Comparison of ENCODE assay signal across 19 cellular contexts in the genomic region with DNA sequence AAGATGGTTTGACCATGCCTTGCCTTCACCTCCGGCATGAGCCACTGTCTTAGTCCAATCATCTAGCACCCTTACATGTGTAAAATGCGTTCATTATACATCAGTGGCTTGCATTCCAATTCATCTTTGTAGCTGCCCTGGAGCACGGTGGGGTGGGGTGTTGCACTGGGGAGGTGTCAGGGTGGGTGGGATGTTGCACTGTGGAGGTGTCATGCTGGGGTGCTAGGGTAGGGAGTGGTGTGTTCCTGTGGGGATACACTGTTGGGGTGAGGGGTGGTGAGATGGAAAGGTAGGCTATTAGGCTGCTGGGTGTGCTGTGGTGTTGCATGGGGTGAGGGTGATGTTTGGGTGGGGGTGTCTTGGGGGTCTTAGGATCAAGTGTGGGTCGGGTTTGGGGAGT. TPM values are rescaled to one million over a fixed set of nuclear protein-coding genes. Genes with fewer than 3 reads are reported as not detected.
A peak's percentile ranks its signal among the peaks of the same experiment; 100 is the strongest.
DNase-seq lines count a peak whose midpoint lies in the region; ATAC-seq and TF ChIP-seq lines count a peak whose summit lies in the region.
"Had no signal": no experiment of that assay in that cellular context is flagged by ENCODE, and none has a peak within 500 bp of the region (broad histone marks: within the 10 kb centered on the region; RNA-seq: fewer than 3 reads in every experiment).

No MANE protein-coding gene starts in this region.

- no peak overlapping the region for H3K14ac ChIP-seq in neuronal stem cell (ENCODE audit: low read length)
- no peak overlapping the region for H3K14ac ChIP-seq in trophoblast cell (ENCODE audit: low read length)

- H3K36me3 ChIP-seq in neuronal stem cell (replicated peaks in 1 of 2; ENCODE audit: control insufficient read depth in 2 of 2, insufficient read depth in 2 of 2, low read length in 2 of 2): no peaks in the 10 kb centered on the region
- H3K36me3 ChIP-seq in PC-3 (ENCODE audit: low read depth, low read length): no peaks in the 10 kb centered on the region
- H3K36me3 ChIP-seq in trophoblast cell (ENCODE audit: control insufficient read depth in 1 of 2, insufficient read depth in 2 of 2, low read length in 2 of 2): no peaks in the 10 kb centered on the region
- H3K36me3 ChIP-seq: transverse colon had no signal

- H3K79me2 ChIP-seq in PC-3 (ENCODE audit: low read length) (no peaks in the 10 kb centered on the region), trophoblast cell (ENCODE audit: control insufficient read depth, insufficient read depth, low read length, poor library complexity) (no peaks in the 10 kb centered on the region)
- H3K79me2 ChIP-seq: hepatocyte had no signal

- no peaks in the 10 kb centered on the region for H3F3A ChIP-seq in PC-3 (ENCODE audit: low read length, unreplicated experiment)

- BruUV-seq in PC-3 (replicated peaks; lab: Mats Ljungman, UMichigan): no TSS peak

- peak overlapping the region; percentile 62 for H3K27ac Mint-ChIP-seq in T-helper 2 cell treated with Interferon-gamma antibody and Interleukin-4, amounts not matched to agents 5 μg/mL and 100 μg/mL, for 36 hours
- peak overlapping the region; percentile 6 to 99 for H3K27ac Mint-ChIP-seq in activated naive CD4-positive, alpha-beta T cell treated with anti-CD3 and anti-CD28 coated beads, Interleukin-2, amount 50 U/mL, for 72 hours
- H3K27ac Mint-ChIP-seq: brain had no signal

- H3K4ac ChIP-seq in neuronal stem cell (ENCODE audit: low read length) (no peak overlapping the region), trophoblast cell (ENCODE audit: low read depth, low read length) (no peak overlapping the region)

- no peaks in the 10 kb centered on the region for H3K4me1 ChIP-seq in neuronal stem cell (ENCODE audit: control insufficient read depth in 2 of 2, insufficient read depth in 1 of 2, low read depth in 1 of 2, low read length in 2 of 2)
- no peaks in the 10 kb centered on the region for H3K4me1 ChIP-seq in PC-3 (ENCODE audit: insufficient read depth, low read length)
- no peaks in the 10 kb centered on the region for H3K4me1 ChIP-seq in trophoblast cell (ENCODE audit: control insufficient read depth in 1 of 2, insufficient read depth in 2 of 2, low read length in 2 of 2)
- H3K4me1 ChIP-seq: right atrium auricular region had no signal

- POLR2A ChIA-PET in PC-3 (lab: Charles Lee; ENCODE audit: unreplicated experiment): no interaction called here

- peaks cover 79% of the 10 kb centered on the region for H3K36me3 Mint-ChIP-seq in T-helper 2 cell treated with Interferon-gamma antibody and Interleukin-4, amounts not matched to agents 5 μg/mL and 100 μg/mL, for 36 hours (ENCODE audit: low read depth)
- H3K36me3 Mint-ChIP-seq in activated naive CD4-positive, alpha-beta T cell treated with anti-CD3 and anti-CD28 coated beads, Interleukin-2, amount 50 U/mL, for 72 hours: peaks cover 44 to 74% of the 10 kb centered on the region in 2 donors
- H3K36me3 Mint-ChIP-seq: brain had no signal

- H3K4me3 ChIP-seq in HL-60 (replicated peaks; ENCODE audit: insufficient read depth, low read length) (no peak overlapping the region), neuronal stem cell (ENCODE audit: low read length in 2 of 2) (no peak overlapping the region), PC-3 (ENCODE audit: low read length) (no peak overlapping the region), trophoblast cell (ENCODE audit: low read depth, low read length) (no peak overlapping the region)
- H3K4me3 ChIP-seq: hepatocyte, lower lobe of right lung, right atrium auricular region, transverse colon had no signal

- H3K27me3 ChIP-seq in HL-60 (ENCODE audit: insufficient read depth, poor library complexity, severe bottlenecking) (no peaks in the 10 kb centered on the region), neuronal stem cell (ENCODE audit: control insufficient read depth in 3 of 3, insufficient read depth in 3 of 3, low read depth in 1 of 3, low read length in 3 of 3) (peaks cover 0 to 37% (median 0%) of the 10 kb centered on the region in 3 experiments), PC-3 (ENCODE audit: low read length) (no peaks in the 10 kb centered on the region), trophoblast cell (ENCODE audit: insufficient read depth, low read length) (no peaks in the 10 kb centered on the region)
- H3K27me3 ChIP-seq: hepatocyte, right atrium auricular region, transverse colon had no signal

- H3K18ac ChIP-seq in neuronal stem cell (ENCODE audit: low read length): no peak overlapping the region
- no peak overlapping the region for H3K18ac ChIP-seq in trophoblast cell (ENCODE audit: low read length)

- H3K9me3 ChIP-seq in neuronal stem cell (replicated peaks in 1 of 2; ENCODE audit: control insufficient read depth in 2 of 2, insufficient read depth in 1 of 2, low read depth in 1 of 2, low read length in 2 of 2): peaks cover 2 to 4% of the 10 kb centered on the region in 2 donors
- no peaks in the 10 kb centered on the region for H3K9me3 ChIP-seq in PC-3 (ENCODE audit: low read length)
- H3K9me3 ChIP-seq in trophoblast cell (ENCODE audit: insufficient read depth, low read depth, low read length): peaks cover 7% of the 10 kb centered on the region
- H3K9me3 ChIP-seq: lower lobe of right lung, right atrium auricular region, transverse colon had no signal

- H4K20me1 ChIP-seq in PC-3 (ENCODE audit: low read length): no peaks in the 10 kb centered on the region

- H4K12ac ChIP-seq in trophoblast cell (ENCODE audit: low read depth, low read length): no peak overlapping the region

- no peak overlapping the region for H2BK15ac ChIP-seq in neuronal stem cell (ENCODE audit: low read length)

- H3K27ac ChIP-seq in HL-60 (replicated peaks) (peak overlapping the region; percentile 95), neuronal stem cell (replicated peaks; ENCODE audit: low read length) (no peak overlapping the region), PC-3 (ENCODE audit: low read length) (no peak overlapping the region), trophoblast cell (ENCODE audit: low read depth, low read length) (no peak overlapping the region)
- H3K27ac ChIP-seq: hepatocyte, lower lobe of right lung, right atrium auricular region, transverse colon had no signal

- H3K9me3 Mint-ChIP-seq in T-helper 2 cell treated with Interferon-gamma antibody and Interleukin-4, amounts not matched to agents 5 μg/mL and 100 μg/mL, for 36 hours: no peaks in the 10 kb centered on the region
- no peaks in the 10 kb centered on the region for H3K9me3 Mint-ChIP-seq in activated naive CD4-positive, alpha-beta T cell treated with anti-CD3 and anti-CD28 coated beads, Interleukin-2, amount 50 U/mL, for 72 hours

- H3K79me1 ChIP-seq in neuronal stem cell (ENCODE audit: low read depth, low read length) (no peaks in the 10 kb centered on the region), trophoblast cell (ENCODE audit: low read length) (no peaks in the 10 kb centered on the region)

- H3K9me2 ChIP-seq in PC-3 (replicated peaks; ENCODE audit: low read length): no peaks in the 10 kb centered on the region

- H3K23ac ChIP-seq in neuronal stem cell (ENCODE audit: low read depth, low read length, poor library complexity) (no peak overlapping the region), trophoblast cell (ENCODE audit: low read length) (no peak overlapping the region)

- TF ChIP-seq CTCF in HL-60 (IDR thresholded peaks at IDR 0.05; ENCODE audit: insufficient read depth, low read length): no peak
- no peak for TF ChIP-seq CTCF in PC-3 (conservative IDR thresholded peaks at IDR 0.05; ENCODE audit: low read depth, low read length)

- H3K9ac ChIP-seq in neuronal stem cell (ENCODE audit: low read depth, low read length, poor library complexity) (peak overlapping the region; percentile 2), PC-3 (ENCODE audit: low read length) (no peak overlapping the region), trophoblast cell (ENCODE audit: low read length) (no peak overlapping the region)

- H4K91ac ChIP-seq in neuronal stem cell (ENCODE audit: low read depth, low read length, poor library complexity) (no peak overlapping the region), trophoblast cell (ENCODE audit: low read depth, low read length) (no peak overlapping the region)

- DNase-seq in T-helper 2 cell treated with Interferon-gamma antibody and Interleukin-4, amounts not matched to agents 5 μg/mL and 100 μg/mL, for 36 hours (ENCODE audit: low spot score): no peak
- no peak for DNase-seq in T-helper 2 cell
- DNase-seq in HL-60 (ENCODE audit: low read depth in 1 of 2, low spot score in 1 of 2): no peak
- DNase-seq in activated naive CD4-positive, alpha-beta T cell treated with anti-CD3 and anti-CD28 coated beads, Interleukin-2, amount 50 U/mL, for 72 hours (ENCODE audit: low spot score in 2 of 2): no peak
- DNase-seq in neuronal stem cell (ENCODE audit: low spot score): no peak
- DNase-seq in DMS 273 treated with DMSO at 0.1 percent for 48 hours (lab: John Stamatoyannopoulos, UW): no peak
- DNase-seq in PC-3: no peak
- DNase-seq in trophoblast cell: no peak
- DNase-seq: 8988T, activated gamma-delta T cell treated with Interleukin-2 at 50 U/mL for 16 hours, cortex of kidney, GF-D8, lower lobe of right lung, NCI-H1417 treated with DMSO at 0.1 percent for 48 hours, NCI-H526, transverse colon had no signal

- intact Hi-C loops in PC-3 (cut with micrococcal nuclease): no loop called here

- H3K4me2 ChIP-seq in neuronal stem cell (ENCODE audit: insufficient read depth, low read length, poor library complexity, severe bottlenecking) (no peak overlapping the region), PC-3 (ENCODE audit: low read length) (no peak overlapping the region), trophoblast cell (ENCODE audit: low read length) (no peak overlapping the region)
- H3K4me2 ChIP-seq: hepatocyte had no signal

- H2BK12ac ChIP-seq in neuronal stem cell (ENCODE audit: low read length): no peak overlapping the region
- H2BK12ac ChIP-seq in trophoblast cell (ENCODE audit: low read length): no peak overlapping the region

- H3K4me3 Mint-ChIP-seq in T-helper 2 cell treated with Interferon-gamma antibody and Interleukin-4, amounts not matched to agents 5 μg/mL and 100 μg/mL, for 36 hours: no peak overlapping the region
- H3K4me3 Mint-ChIP-seq: brain had no signal

- ATAC-seq in activated naive CD4-positive, alpha-beta T cell treated with anti-CD3 and anti-CD28 coated beads, Interleukin-2, amount 50 U/mL, for 72 hours: no peak
- ATAC-seq in PC-3: no peak
- ATAC-seq: lower lobe of right lung had no signal

- CTCF ChIA-PET in PC-3 (lab: Charles Lee): no interaction called here

- H4K8ac ChIP-seq in neuronal stem cell (ENCODE audit: low read depth, low read length): no peak overlapping the region
- H4K8ac ChIP-seq in trophoblast cell (ENCODE audit: low read depth, low read length): no peak overlapping the region

- H3K4me1 Mint-ChIP-seq in T-helper 2 cell treated with Interferon-gamma antibody and Interleukin-4, amounts not matched to agents 5 μg/mL and 100 μg/mL, for 36 hours (ENCODE audit: low read depth): peaks cover 46% of the 10 kb centered on the region
- H3K4me1 Mint-ChIP-seq: brain had no signal

- H2BK120ac ChIP-seq in neuronal stem cell (ENCODE audit: low read depth, low read length): no peak overlapping the region
- no peak overlapping the region for H2BK120ac ChIP-seq in trophoblast cell (ENCODE audit: insufficient read depth, low read length, poor library complexity)

- H3K27me3 Mint-ChIP-seq in T-helper 2 cell treated with Interferon-gamma antibody and Interleukin-4, amounts not matched to agents 5 μg/mL and 100 μg/mL, for 36 hours (ENCODE audit: low read depth): no peaks in the 10 kb centered on the region

- WGBS in neuronal stem cell (ENCODE audit: extremely low coverage in 2 of 2, insufficient read length in 2 of 2, insufficient replicate concordance in 1 of 2), 2 donors: no CpG with 5 or more reads among the region's 4 CpGs
- WGBS in trophoblast cell (ENCODE audit: extremely low coverage, insufficient coverage, insufficient read length): 100% methylated on average over 1 of the region's 4 CpGs

- H2BK5ac ChIP-seq in neuronal stem cell (ENCODE audit: low read length) (no peak overlapping the region), trophoblast cell (ENCODE audit: low read depth, low read length, poor library complexity) (no peak overlapping the region)

- H2AK5ac ChIP-seq in neuronal stem cell (ENCODE audit: low read depth, low read length) (no peak overlapping the region), trophoblast cell (ENCODE audit: low read length) (no peak overlapping the region)

- no peak overlapping the region for H2AFZ ChIP-seq in neuronal stem cell (ENCODE audit: low read length)
- H2AFZ ChIP-seq in PC-3 (ENCODE audit: low read length): no peak overlapping the region
- H2AFZ ChIP-seq in trophoblast cell (ENCODE audit: insufficient read depth, low read length, poor library complexity): no peak overlapping the region
- H2AFZ ChIP-seq: hepatocyte had no signal

RNA-seq across cellular contexts. Expression of gene NLRC5, which starts 47.0 kb away (rescaled TPM):
- total RNA-seq in activated naive CD4-positive, alpha-beta T cell treated with anti-CD3 and anti-CD28 coated beads, Interleukin-2, amount 50 U/mL, for 72 hours: 100 to 1,000 TPM; 231 to 254 TPM
- 0.06 TPM for polyA plus RNA-seq in neuronal stem cell (2013, experiment 1 of 2)
- polyA plus RNA-seq in neuronal stem cell (2013, experiment 2 of 2): 0.39 TPM
- 0.98 and 4.4 TPM in 2 replicates for total RNA-seq in PC-3 (2014; rRNA removed)
- 0.08 and 0.11 TPM in 2 replicates for polyA plus RNA-seq in trophoblast cell (2013)

RNA-seq across cellular contexts. Expression of gene CPNE2, which starts 56.1 kb away (rescaled TPM):
- total RNA-seq in activated naive CD4-positive, alpha-beta T cell treated with anti-CD3 and anti-CD28 coated beads, Interleukin-2, amount 50 U/mL, for 72 hours: 10 to 100 TPM in 1 of 2 donors, 1 to 10 TPM in 1; 5.1 to 11.5 TPM
- 60.5 TPM for polyA plus RNA-seq in neuronal stem cell (2013, experiment 1 of 2)
- polyA plus RNA-seq in neuronal stem cell (2013, experiment 2 of 2): 61.7 TPM
- 14.5 and 18.1 TPM in 2 replicates for total RNA-seq in PC-3 (2014; rRNA removed)
- polyA plus RNA-seq in trophoblast cell (2013): 76.8 and 79.1 TPM in 2 replicates

Comparison
In these comparisons a context has a peak if more than half of its experiments do, and no peak if none do; other contexts are left out.
1. RNA of gene NLRC5, which starts 47.0 kb away (total RNA-seq): 231 to 254 TPM in activated naive CD4-positive, alpha-beta T cell treated with anti-CD3 and anti-CD28 coated beads, Interleukin-2, amount 50 U/mL, for 72 hours; 0.98 to 4.4 TPM in PC-3; every median in the first group is over 10 times any median in the second.